ENCODE assay signal across 9 cellular contexts in genomic region chr21:28832013-28832714, GRCh38.
A peak's percentile ranks its signal among the peaks of the same experiment; 100 is the strongest.
DNase-seq lines count a peak whose midpoint lies in the region; TF ChIP-seq lines count a peak whose summit lies in the region.
"Had no signal": no experiment of that assay in that cellular context is flagged by ENCODE, and none has a peak within 500 bp of the region (broad histone marks: within the 10 kb centered on the region; RNA-seq: fewer than 3 reads in every experiment).

No MANE protein-coding gene starts in this region.

- no peaks in the 10 kb centered on the region for H3K27me3 Mint-ChIP-seq in activated naive CD8-positive, alpha-beta T cell treated with anti-CD3 and anti-CD28 coated beads for 36 hours
- H3K27me3 Mint-ChIP-seq in progenitor cell of endocrine pancreas, result no peaks in the 10 kb centered on the region

- DNase-seq in GDM1 (lab: John Stamatoyannopoulos, UW), result peak; percentile 7
- DNase-seq in activated naive CD8-positive, alpha-beta T cell treated with anti-CD3 and anti-CD28 coated beads for 36 hours, result no peak
- DNase-seq in mesendoderm, result peak; percentile 58
- DNase-seq in stimulated activated CD4-positive, alpha-beta T cell treated with anti-CD3 and anti-CD28 coated beads, Interleukin-4, amount 100 ng/mL, for 1 hour, result no peak
- no peak for DNase-seq in progenitor cell of endocrine pancreas (ENCODE audit: low spot score, unreplicated experiment)
- DNase-seq in NCI-H345 (lab: John Stamatoyannopoulos, UW), result no peak
- DNase-seq in NCI-H1048 (lab: John Stamatoyannopoulos, UW), result no peak
- DNase-seq: left lung had no signal

- H3K27ac ChIP-seq in KOPT-K1 (ENCODE audit: low read depth, low read length, poor library complexity, severe bottlenecking) (peak overlapping the region; percentile 16), mesendoderm (ENCODE audit: low read depth, low read length) (no peak overlapping the region)
- H3K27ac ChIP-seq: left lung had no signal

- no peak overlapping the region for H3K4ac ChIP-seq in mesendoderm (ENCODE audit: low read depth, low read length)

- H2BK15ac ChIP-seq in mesendoderm (replicated peaks; ENCODE audit: low read depth), result no peak overlapping the region

- no peaks in the 10 kb centered on the region for H3K79me1 ChIP-seq in mesendoderm (ENCODE audit: low read length)

- H3K9me3 ChIP-seq in KOPT-K1 (ENCODE audit: insufficient read depth, low read length, poor library complexity, severe bottlenecking), result no peaks in the 10 kb centered on the region
- H3K9me3 ChIP-seq: left lung had no signal

- H3K36me3 ChIP-seq in KOPT-K1 (ENCODE audit: insufficient read depth, low read length) (no peaks in the 10 kb centered on the region), mesendoderm (ENCODE audit: control insufficient read depth, insufficient read depth, low read length) (no peaks in the 10 kb centered on the region)
- H3K36me3 ChIP-seq: left lung had no signal

- H3K36me3 Mint-ChIP-seq in activated naive CD8-positive, alpha-beta T cell treated with anti-CD3 and anti-CD28 coated beads for 36 hours, result peaks cover 9% of the 10 kb centered on the region
- H3K36me3 Mint-ChIP-seq in progenitor cell of endocrine pancreas (ENCODE audit: insufficient read depth), result no peaks in the 10 kb centered on the region

- peaks cover 55% of the 10 kb centered on the region for H3K4me1 Mint-ChIP-seq in activated naive CD8-positive, alpha-beta T cell treated with anti-CD3 and anti-CD28 coated beads for 36 hours
- H3K4me1 Mint-ChIP-seq in progenitor cell of endocrine pancreas (ENCODE audit: low read depth), result peaks cover 2% of the 10 kb centered on the region

- no peak overlapping the region for H2BK5ac ChIP-seq in mesendoderm (ENCODE audit: low read length)

- no peak overlapping the region for H3K4me3 ChIP-seq in mesendoderm (ENCODE audit: low read length)
- H3K4me3 ChIP-seq: left lung had no signal

- H3K4me2 ChIP-seq in mesendoderm (ENCODE audit: low read length), result no peak overlapping the region

- no peak overlapping the region for H3K9ac ChIP-seq in mesendoderm (ENCODE audit: low read length)

- H2BK120ac ChIP-seq in mesendoderm (ENCODE audit: low read depth, low read length), result no peak overlapping the region

- H3K4me1 ChIP-seq in mesendoderm (ENCODE audit: control insufficient read depth, low read depth, low read length), result no peaks in the 10 kb centered on the region

- no peak overlapping the region for H3K23ac ChIP-seq in mesendoderm (ENCODE audit: low read length)

- peaks cover 5% of the 10 kb centered on the region for H3K9me3 Mint-ChIP-seq in activated naive CD8-positive, alpha-beta T cell treated with anti-CD3 and anti-CD28 coated beads for 36 hours
- H3K9me3 Mint-ChIP-seq in progenitor cell of endocrine pancreas (ENCODE audit: low read depth), result peaks cover 8% of the 10 kb centered on the region

- TF ChIP-seq CTCF in progenitor cell of endocrine pancreas (IDR thresholded peaks at IDR 0.05; ENCODE audit: unreplicated experiment), result no peak

- no CpG with 5 or more reads among the region's 1 CpG for WGBS in mesendoderm (ENCODE audit: extremely low coverage, insufficient coverage, low lambda C conversion rate)

- no peak overlapping the region for H3K56ac ChIP-seq in mesendoderm (ENCODE audit: low read length)

- no peak overlapping the region for H4K8ac ChIP-seq in mesendoderm (ENCODE audit: low read depth, low read length)

- H4K5ac ChIP-seq in mesendoderm (ENCODE audit: low read length), result no peak overlapping the region

- no peaks in the 10 kb centered on the region for H3K27me3 ChIP-seq in mesendoderm (ENCODE audit: insufficient read depth, low read length, poor library complexity)
- H3K27me3 ChIP-seq: left lung had no signal

- H2AK5ac ChIP-seq in mesendoderm (ENCODE audit: low read length), result no peak overlapping the region

- H3K79me2 ChIP-seq in mesendoderm (ENCODE audit: control insufficient read depth, insufficient read depth, low read length), result no peaks in the 10 kb centered on the region

- H3K18ac ChIP-seq in mesendoderm (ENCODE audit: low read length), result no peak overlapping the region

- peak overlapping the region; percentile 66 for H3K27ac Mint-ChIP-seq in activated naive CD8-positive, alpha-beta T cell treated with anti-CD3 and anti-CD28 coated beads for 36 hours
- H3K27ac Mint-ChIP-seq in progenitor cell of endocrine pancreas, result no peak overlapping the region

- H3K4me3 Mint-ChIP-seq in activated naive CD8-positive, alpha-beta T cell treated with anti-CD3 and anti-CD28 coated beads for 36 hours, result no peak overlapping the region
- H3K4me3 Mint-ChIP-seq in progenitor cell of endocrine pancreas (ENCODE audit: low read depth), result no peak overlapping the region

Comparison
In these comparisons a context has a peak if more than half of its experiments do, and no peak if none do; other contexts are left out.
1. DNase-seq: peak in GDM1 (single experiment) and mesendoderm (single experiment); none in activated naive CD8-positive, alpha-beta T cell treated with anti-CD3 and anti-CD28 coated beads for 36 hours (single experiment), stimulated activated CD4-positive, alpha-beta T cell treated with anti-CD3 and anti-CD28 coated beads, Interleukin-4, amount 100 ng/mL, for 1 hour (single experiment), progenitor cell of endocrine pancreas (single experiment), NCI-H345 (single experiment) and NCI-H1048 (single experiment).